In genomic region chr21:34983680-34984086, GRCh38 we compare ENCODE assay signal across 8 cellular contexts.
A peak's percentile ranks its signal among the peaks of the same experiment; 100 is the strongest.
DNase-seq lines count a peak whose midpoint lies in the region; ATAC-seq, FAIRE-seq and TF ChIP-seq lines count a peak whose summit lies in the region.

No MANE protein-coding gene starts in this region.

- H3K9me3 ChIP-seq in kidney (ENCODE audit: control insufficient read depth in 1 of 2, low read length in 2 of 2), result no peaks in the 10 kb centered on the region

- H3K36me3 Mint-ChIP-seq in activated naive CD8-positive, alpha-beta T cell, result peaks cover 21% of the 10 kb centered on the region

- intact Hi-C loops in kidney (cut with DNase I), result no loop called here

- H3K9me3 Mint-ChIP-seq in activated naive CD8-positive, alpha-beta T cell (ENCODE audit: low read depth), result no peaks in the 10 kb centered on the region

- H3K36me3 ChIP-seq in kidney (ENCODE audit: control insufficient read depth in 1 of 2, insufficient read depth in 2 of 2, low read length in 2 of 2), result no peaks in the 10 kb centered on the region

- TF ChIP-seq CTCF in kidney (IDR thresholded peaks at IDR 0.05; ENCODE audit: borderline replicate concordance, extremely low read depth, insufficient read depth), result no peak

- H3K4me3 ChIP-seq in kidney (ENCODE audit: low read length in 2 of 2), result no peak overlapping the region

- H3K4me1 Mint-ChIP-seq in activated naive CD8-positive, alpha-beta T cell (ENCODE audit: low read depth), result peaks cover 89% of the 10 kb centered on the region

- H3K4me3 Mint-ChIP-seq in activated naive CD8-positive, alpha-beta T cell, result peak overlapping the region; percentile 88

- peak overlapping the region; percentile 98 for H3K27ac Mint-ChIP-seq in activated naive CD8-positive, alpha-beta T cell

- H3K9ac ChIP-seq in kidney (ENCODE audit: low read length in 2 of 2), result no peak overlapping the region

- ATAC-seq in HG02973 (IDR thresholded peaks at IDR 0.05; ENCODE audit: unreplicated experiment), result no peak

- no peak for FAIRE-seq in kidney (lab: Jason Lieb, UNC)

- H3K4me1 ChIP-seq in kidney (ENCODE audit: control insufficient read depth in 1 of 2, insufficient read depth in 1 of 2, low read depth in 1 of 2, low read length in 2 of 2), result peaks cover 0 to 9% of the 10 kb centered on the region in 2 donors

- no peaks in the 10 kb centered on the region for H3K27me3 Mint-ChIP-seq in activated naive CD8-positive, alpha-beta T cell

- no peak overlapping the region for H3K27ac ChIP-seq in kidney (ENCODE audit: low read depth in 2 of 2, low read length in 2 of 2)

- DNase-seq in GF-D8 (lab: John Stamatoyannopoulos, UW) (peak; percentile 49), RPMI7951 (ENCODE audit: low read depth) (peak; percentile 90), NCI-H1694 (lab: John Stamatoyannopoulos, UW) (no peak), kidney (no peak), NCI-H1417 treated with DMSO at 0.1 percent for 48 hours (lab: John Stamatoyannopoulos, UW) (no peak)
- peak; percentile 17 to 36 for DNase-seq in stimulated activated CD4-positive, alpha-beta T cell treated with anti-CD3 and anti-CD28 coated beads, Interleukin-15, amount 100 ng/mL, for 1 hour (ENCODE audit: low read depth in 1 of 2, low spot score in 1 of 2)

Comparison
In these comparisons a context has a peak if more than half of its experiments do, and no peak if none do; other contexts are left out.
1. DNase-seq: peak in GF-D8 (single experiment), RPMI7951 (single experiment) and stimulated activated CD4-positive, alpha-beta T cell treated with anti-CD3 and anti-CD28 coated beads, Interleukin-15, amount 100 ng/mL, for 1 hour (2 of 2); none in NCI-H1694 (single experiment), kidney (single experiment) and NCI-H1417 treated with DMSO at 0.1 percent for 48 hours (single experiment).